Comparison of ENCODE assay signal across 10 cellular contexts in the genomic region with DNA sequence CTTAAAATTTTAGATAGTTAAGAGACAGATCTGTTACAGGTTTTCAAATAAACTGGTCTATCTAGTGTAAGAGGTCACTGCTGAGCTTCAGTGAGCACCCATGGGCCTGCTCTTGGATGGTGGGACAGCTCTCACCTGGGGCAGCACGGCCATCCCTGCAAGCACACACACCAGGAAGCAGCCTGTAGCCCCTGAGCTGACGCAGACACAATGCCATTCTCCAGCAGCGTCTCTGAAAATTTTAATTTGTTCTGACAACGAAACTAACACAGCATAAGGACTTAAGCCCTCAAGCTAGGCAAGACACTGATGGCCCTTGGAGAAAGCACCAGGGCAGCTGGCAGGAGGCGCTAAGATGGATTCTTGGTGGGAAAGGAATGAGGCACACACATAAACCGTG. TPM values are rescaled to one million over a fixed set of nuclear protein-coding genes. Genes with fewer than 3 reads are reported as not detected.
DNase-seq lines count a peak whose midpoint lies in the region; ATAC-seq lines count a peak whose summit lies in the region.
"Had no signal": no experiment of that assay in that cellular context is flagged by ENCODE, and none has a peak within 500 bp of the region (broad histone marks: within the 10 kb centered on the region; RNA-seq: fewer than 3 reads in every experiment).

No MANE protein-coding gene starts in this region.

- H3K27ac Mint-ChIP-seq in stimulated activated naive CD8-positive, alpha-beta T cell treated with anti-CD3 and anti-CD28 coated beads, Interleukin-15, Interleukin-2, amounts not matched to agents 100 ng/mL and 50 ng/mL, for 24 hours: peak overlapping the region; percentile 97
- peak overlapping the region; percentile 99 for H3K27ac Mint-ChIP-seq in activated CD4-positive, alpha-beta memory T cell treated with anti-CD3 and anti-CD28 coated beads, Interleukin-2, amount 10 ng/mL, durations not matched to agents 7 days and 5 days

- H3K36me3 Mint-ChIP-seq in stimulated activated naive CD8-positive, alpha-beta T cell treated with anti-CD3 and anti-CD28 coated beads, Interleukin-15, Interleukin-2, amounts not matched to agents 100 ng/mL and 50 ng/mL, for 24 hours (ENCODE audit: low read depth): peaks cover 24% of the 10 kb centered on the region
- peaks cover 58% of the 10 kb centered on the region for H3K36me3 Mint-ChIP-seq in activated CD4-positive, alpha-beta memory T cell treated with anti-CD3 and anti-CD28 coated beads, Interleukin-2, amount 10 ng/mL, durations not matched to agents 7 days and 5 days (ENCODE audit: low read depth)

- ATAC-seq in stimulated activated naive CD8-positive, alpha-beta T cell treated with anti-CD3 and anti-CD28 coated beads, Interleukin-15, Interleukin-2, amounts not matched to agents 100 U/mL and 50 U/mL, for 24 hours: no peak
- no peak for ATAC-seq in HG02798 (IDR thresholded peaks at IDR 0.05; ENCODE audit: poor library complexity, unreplicated experiment)

- H3K27me3 Mint-ChIP-seq in stimulated activated naive CD8-positive, alpha-beta T cell treated with anti-CD3 and anti-CD28 coated beads, Interleukin-15, Interleukin-2, amounts not matched to agents 100 ng/mL and 50 ng/mL, for 24 hours: no peaks in the 10 kb centered on the region
- no peaks in the 10 kb centered on the region for H3K27me3 Mint-ChIP-seq in activated CD4-positive, alpha-beta memory T cell treated with anti-CD3 and anti-CD28 coated beads, Interleukin-2, amount 10 ng/mL, durations not matched to agents 7 days and 5 days

- H3K4me1 ChIP-seq in mononuclear cell (ENCODE audit: insufficient read depth, low read length): peaks cover 73% of the 10 kb centered on the region

- H3K4me3 Mint-ChIP-seq in stimulated activated naive CD8-positive, alpha-beta T cell treated with anti-CD3 and anti-CD28 coated beads, Interleukin-15, Interleukin-2, amounts not matched to agents 100 ng/mL and 50 ng/mL, for 24 hours: peak overlapping the region; percentile 88
- H3K4me3 Mint-ChIP-seq in activated CD4-positive, alpha-beta memory T cell treated with anti-CD3 and anti-CD28 coated beads, Interleukin-2, amount 10 ng/mL, durations not matched to agents 7 days and 5 days: peak overlapping the region; percentile 87

- no peaks in the 10 kb centered on the region for H3K9me3 ChIP-seq in mononuclear cell (ENCODE audit: low read depth, low read length)
- H3K9me3 ChIP-seq: adrenal gland had no signal

- H3K27me3 ChIP-seq in mononuclear cell (ENCODE audit: insufficient read depth, low read length): no peaks in the 10 kb centered on the region
- H3K27me3 ChIP-seq: adrenal gland had no signal

- H3K9me3 Mint-ChIP-seq in stimulated activated naive CD8-positive, alpha-beta T cell treated with anti-CD3 and anti-CD28 coated beads, Interleukin-15, Interleukin-2, amounts not matched to agents 100 ng/mL and 50 ng/mL, for 24 hours: no peaks in the 10 kb centered on the region
- H3K9me3 Mint-ChIP-seq in activated CD4-positive, alpha-beta memory T cell treated with anti-CD3 and anti-CD28 coated beads, Interleukin-2, amount 10 ng/mL, durations not matched to agents 7 days and 5 days: no peaks in the 10 kb centered on the region

- DNase-seq in stimulated activated naive CD8-positive, alpha-beta T cell treated with anti-CD3 and anti-CD28 coated beads, Interleukin-15, Interleukin-2, amounts not matched to agents 100 U/mL and 50 U/mL, for 24 hours: no peak
- DNase-seq in activated CD4-positive, alpha-beta memory T cell treated with anti-CD3 and anti-CD28 coated beads, Interleukin-2, amount 10 ng/mL, durations not matched to agents 7 days and 5 days: no peak
- DNase-seq in NCI-H1092 (lab: John Stamatoyannopoulos, UW) (no peak), NCI-H187 (lab: John Stamatoyannopoulos, UW) (no peak), HT-29 (ENCODE audit: low spot score) (no peak)
- DNase-seq: NCI-H1436 treated with DMSO at 0.1 percent for 48 hours had no signal

- POLR2A ChIA-PET in activated CD4-positive, alpha-beta memory T cell treated with anti-CD3 and anti-CD28 coated beads, Interleukin-2, amount 10 ng/mL, durations not matched to agents 7 days and 5 days (lab: Charles Lee): interaction anchor here (0.6 to 12.5 kb wide), 19 partner anchors 9 to 277 kb away, joined by 3 to 178 read pairs (median 3); partner anchors contain the start of genes CCDC47, DCAF7, DDX42 and MAP3K3

- CTCF ChIA-PET in activated CD4-positive, alpha-beta memory T cell treated with anti-CD3 and anti-CD28 coated beads, Interleukin-2, amount 10 ng/mL, durations not matched to agents 7 days and 5 days (lab: Charles Lee): interaction anchor here (0.9 to 2.3 kb wide), 5 partner anchors 7 to 136 kb away, joined by 3 to 17 read pairs (median 3); partner anchors contain the start of gene CCDC47

- peak overlapping the region; percentile 66 for H3K4me3 ChIP-seq in mononuclear cell (ENCODE audit: low read length)
- H3K4me3 ChIP-seq: adrenal gland had no signal

- peaks cover 70% of the 10 kb centered on the region for H3K4me1 Mint-ChIP-seq in stimulated activated naive CD8-positive, alpha-beta T cell treated with anti-CD3 and anti-CD28 coated beads, Interleukin-15, Interleukin-2, amounts not matched to agents 100 ng/mL and 50 ng/mL, for 24 hours (ENCODE audit: low read depth)
- H3K4me1 Mint-ChIP-seq in activated CD4-positive, alpha-beta memory T cell treated with anti-CD3 and anti-CD28 coated beads, Interleukin-2, amount 10 ng/mL, durations not matched to agents 7 days and 5 days: peaks cover 66% of the 10 kb centered on the region

RNA-seq across cellular contexts. Expression of gene LIMD2, which starts 2.7 kb away (rescaled TPM):
- total RNA-seq in activated CD4-positive, alpha-beta memory T cell treated with anti-CD3 and anti-CD28 coated beads, Interleukin-2, amount 10 ng/mL, durations not matched to agents 7 days and 5 days: 100 to 1,000 TPM; 394 to 401 TPM
- 274 TPM for total RNA-seq in mononuclear cell
- total RNA-seq in HT-29 (2014; rRNA removed; shearing (Covaris generic)): 2.2 and 2.8 TPM in 2 replicates

RNA-seq across cellular contexts. Expression of gene STRADA, which starts 39.0 kb away (rescaled TPM):
- total RNA-seq in activated CD4-positive, alpha-beta memory T cell treated with anti-CD3 and anti-CD28 coated beads, Interleukin-2, amount 10 ng/mL, durations not matched to agents 7 days and 5 days: 10 to 100 TPM; 53.1 to 59.4 TPM
- 37.7 TPM for total RNA-seq in mononuclear cell
- 5.2 and 6.6 TPM in 2 replicates for total RNA-seq in HT-29 (2014; rRNA removed; shearing (Covaris generic))

Comparison
In these comparisons a context has a peak if more than half of its experiments do, and no peak if none do; other contexts are left out.
1. RNA of gene LIMD2, which starts 2.7 kb away (total RNA-seq): 394 to 401 TPM in activated CD4-positive, alpha-beta memory T cell treated with anti-CD3 and anti-CD28 coated beads, Interleukin-2, amount 10 ng/mL, durations not matched to agents 7 days and 5 days and 274 TPM in mononuclear cell (single experiment); 2.2 to 2.8 TPM in HT-29; every median in the first group is over 10 times any median in the second.